ENCODE assay signal across 14 cellular contexts in the genomic region with DNA sequence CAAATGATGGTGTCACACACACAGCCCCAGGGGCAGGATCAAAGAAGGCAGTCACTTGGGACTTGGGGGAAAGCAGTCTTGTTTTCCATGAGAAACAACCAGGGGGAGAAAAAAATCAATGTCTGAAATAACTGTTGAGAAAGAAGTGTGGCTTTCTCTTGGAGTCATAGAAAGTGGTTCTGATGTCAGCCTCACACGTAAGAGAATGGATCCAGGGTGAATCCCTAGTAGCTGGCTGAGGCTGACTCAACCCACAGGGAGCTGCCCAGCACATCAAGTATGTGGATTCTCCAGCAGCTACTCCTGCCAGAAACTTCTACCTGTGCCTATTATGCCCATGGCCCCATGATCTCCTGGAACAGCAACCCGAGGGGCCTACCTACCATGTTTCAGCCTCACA. TPM values are rescaled to one million over a fixed set of nuclear protein-coding genes. Genes with fewer than 3 reads are reported as not detected.
"Had no signal": no experiment of that assay in that cellular context is flagged by ENCODE, and none has a peak within 500 bp of the region (broad histone marks: within the 10 kb centered on the region; RNA-seq: fewer than 3 reads in every experiment).

No MANE protein-coding gene starts in this region.

- H3K36me3 Mint-ChIP-seq: activated naive CD8-positive, alpha-beta T cell treated with anti-CD3 and anti-CD28 coated beads, Interleukin-2, amount 10 ng/mL, durations not matched to agents 7 days and 5 days; stimulated activated naive B cell treated with anti-CD40 and anti-IgM and Interleukin-4, amounts not matched to agents 10 μg/mL and 1 μg/mL and 100 μg/mL, for 72 hours had no signal

- H3K9me3 ChIP-seq: colonic mucosa, heart left ventricle, left ventricle myocardium inferior, right atrium auricular region had no signal

- H3K4me1 ChIP-seq: colonic mucosa had no signal

- DNase-seq: activated CD4-positive, alpha-beta T cell treated with anti-CD3 and anti-CD28 coated beads for 4 hours; activated CD8-positive, alpha-beta memory T cell treated with anti-CD3 and anti-CD28 coated beads, Interleukin-2, amount 50 U/mL, for 4 hours; activated CD8-positive, alpha-beta T cell treated with anti-CD3 and anti-CD28 coated beads for 36 hours; activated naive CD8-positive, alpha-beta T cell treated with anti-CD3 and anti-CD28 coated beads, Interleukin-2, amount 10 ng/mL, durations not matched to agents 7 days and 5 days; colonic mucosa; heart left ventricle; islet precursor cell; left ventricle myocardium inferior; posterior cingulate gyrus; small intestine; stimulated activated naive B cell treated with anti-CD40 and anti-IgM and Interleukin-4, amounts not matched to agents 10 μg/mL and 1 μg/mL and 100 μg/mL, for 72 hours had no signal

- H3K9me3 Mint-ChIP-seq: activated CD8-positive, alpha-beta T cell treated with anti-CD3 and anti-CD28 coated beads for 36 hours; activated naive CD8-positive, alpha-beta T cell treated with anti-CD3 and anti-CD28 coated beads, Interleukin-2, amount 10 ng/mL, durations not matched to agents 7 days and 5 days; stimulated activated naive B cell treated with anti-CD40 and anti-IgM and Interleukin-4, amounts not matched to agents 10 μg/mL and 1 μg/mL and 100 μg/mL, for 72 hours; T-helper 1 cell treated with Interleukin-12 subunit alpha and Interleukin-12 subunit beta and Interleukin-4 antibody, amounts not matched to agents 30 μg/mL and 1 μg/mL, for 36 hours had no signal

- H3K27ac Mint-ChIP-seq: activated CD8-positive, alpha-beta T cell treated with anti-CD3 and anti-CD28 coated beads for 36 hours; activated naive CD8-positive, alpha-beta T cell treated with anti-CD3 and anti-CD28 coated beads, Interleukin-2, amount 10 ng/mL, durations not matched to agents 7 days and 5 days; stimulated activated naive B cell treated with anti-CD40 and anti-IgM and Interleukin-4, amounts not matched to agents 10 μg/mL and 1 μg/mL and 100 μg/mL, for 72 hours; T-helper 1 cell treated with Interleukin-12 subunit alpha and Interleukin-12 subunit beta and Interleukin-4 antibody, amounts not matched to agents 30 μg/mL and 1 μg/mL, for 36 hours had no signal

- H3K27me3 ChIP-seq: colonic mucosa, right atrium auricular region had no signal

- H3K4me3 Mint-ChIP-seq: activated CD8-positive, alpha-beta T cell treated with anti-CD3 and anti-CD28 coated beads for 36 hours; activated naive CD8-positive, alpha-beta T cell treated with anti-CD3 and anti-CD28 coated beads, Interleukin-2, amount 10 ng/mL, durations not matched to agents 7 days and 5 days; stimulated activated naive B cell treated with anti-CD40 and anti-IgM and Interleukin-4, amounts not matched to agents 10 μg/mL and 1 μg/mL and 100 μg/mL, for 72 hours; T-helper 1 cell treated with Interleukin-12 subunit alpha and Interleukin-12 subunit beta and Interleukin-4 antibody, amounts not matched to agents 30 μg/mL and 1 μg/mL, for 36 hours had no signal

- H3K4me3 ChIP-seq: colonic mucosa, heart left ventricle, left ventricle myocardium inferior, right atrium auricular region had no signal

- H3K27ac ChIP-seq: colonic mucosa, heart left ventricle, left ventricle myocardium inferior, right atrium auricular region had no signal

- ATAC-seq: activated CD8-positive, alpha-beta T cell treated with anti-CD3 and anti-CD28 coated beads for 36 hours; heart left ventricle; SK-N-SH treated with all-trans-retinoic acid at 6 μM for 48 hours; stimulated activated naive B cell treated with anti-CD40 and anti-IgM and Interleukin-4, amounts not matched to agents 10 μg/mL and 1 μg/mL and 100 μg/mL, for 72 hours had no signal

- H3K36me3 ChIP-seq: colonic mucosa, heart left ventricle, left ventricle myocardium inferior, right atrium auricular region had no signal

RNA-seq across cellular contexts. Expression of gene ZBTB7C, which starts 33.6 kb away (rescaled TPM):
- total RNA-seq: activated CD8-positive, alpha-beta T cell treated with anti-CD3 and anti-CD28 coated beads for 36 hours; activated naive CD8-positive, alpha-beta T cell treated with anti-CD3 and anti-CD28 coated beads, Interleukin-2, amount 10 ng/mL, durations not matched to agents 7 days and 5 days had no signal
